ENCODE assay signal across 10 cellular contexts in the genomic region with DNA sequence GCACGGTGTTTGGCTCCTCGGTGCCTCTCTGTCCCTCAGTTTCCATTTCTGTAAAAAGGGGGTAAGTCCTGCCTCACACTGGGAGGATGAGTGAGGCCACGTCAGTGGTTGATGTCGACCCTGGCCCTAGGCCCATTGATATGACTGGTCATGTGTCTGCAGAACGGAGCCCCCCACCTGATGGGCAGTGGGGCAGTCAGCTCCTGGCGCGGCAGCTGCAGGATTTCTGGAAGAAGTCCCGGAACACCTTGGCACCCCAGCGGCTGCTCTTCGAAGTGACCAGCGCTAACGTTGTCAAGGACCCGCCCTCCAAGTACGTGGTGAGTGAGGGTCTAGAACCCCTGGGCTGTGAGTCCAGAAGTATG. TPM values are rescaled to one million over a fixed set of nuclear protein-coding genes. Genes with fewer than 3 reads are reported as not detected.
DNase-seq lines count a peak whose midpoint lies in the region; ATAC-seq lines count a peak whose summit lies in the region.
"Had no signal": no experiment of that assay in that cellular context is flagged by ENCODE, and none has a peak within 500 bp of the region (broad histone marks: within the 10 kb centered on the region; RNA-seq: fewer than 3 reads in every experiment).

No MANE protein-coding gene starts in this region.

- peaks cover 16% of the 10 kb centered on the region for H3K4me1 Mint-ChIP-seq in stimulated activated naive CD8-positive, alpha-beta T cell treated with anti-CD3 and anti-CD28 coated beads, Interleukin-15, Interleukin-2, amounts not matched to agents 100 ng/mL and 50 ng/mL, for 24 hours (ENCODE audit: low read depth)
- peaks cover 9 to 11% of the 10 kb centered on the region in 2 donors for H3K4me1 Mint-ChIP-seq in effector memory CD8-positive, alpha-beta T cell (ENCODE audit: low read depth in 2 of 2)

- H3K4me3 ChIP-seq in muscle layer of duodenum (ENCODE audit: low read depth in 1 of 2, low read length in 2 of 2) (peak overlapping the region; percentile 76 to 82), aorta (ENCODE audit: low read length in 2 of 2) (peak overlapping the region; percentile 62 to 75)

- DNase-seq in stimulated activated naive CD8-positive, alpha-beta T cell treated with anti-CD3 and anti-CD28 coated beads, Interleukin-15, Interleukin-2, amounts not matched to agents 100 U/mL and 50 U/mL, for 24 hours = no peak
- DNase-seq in effector memory CD8-positive, alpha-beta T cell = no peak
- peak; percentile 63 to 78 for DNase-seq in aorta
- DNase-seq in UCSD-AML1 (lab: John Stamatoyannopoulos, UW; ENCODE audit: unreplicated experiment) = no peak
- DNase-seq: DND-41, NCI-H1048 had no signal

- H3K27me3 ChIP-seq in muscle layer of duodenum (ENCODE audit: low read depth, low read length) (no peaks in the 10 kb centered on the region), aorta (ENCODE audit: control insufficient read depth in 1 of 2, insufficient read depth in 2 of 2, low read length in 1 of 2) (no peaks in the 10 kb centered on the region)

- H3K4me3 Mint-ChIP-seq in stimulated activated naive CD8-positive, alpha-beta T cell treated with anti-CD3 and anti-CD28 coated beads, Interleukin-15, Interleukin-2, amounts not matched to agents 100 ng/mL and 50 ng/mL, for 24 hours = peak overlapping the region; percentile 53
- H3K4me3 Mint-ChIP-seq in effector memory CD8-positive, alpha-beta T cell = peak overlapping the region; percentile 75 to 82

- intact Hi-C loops in aorta (cut with DNase I) = loop anchor here (2.0 to 10.0 kb wide), 5 partner anchors 18 to 1650 kb away; partner anchors contain the start of genes ACOT8 (in 1 of the 2), JPH2 (in 1 of the 2), SPATA25 (in 1 of the 2) and ZSWIM1 (in 1 of the 2)

- no peaks in the 10 kb centered on the region for H3K9me3 Mint-ChIP-seq in stimulated activated naive CD8-positive, alpha-beta T cell treated with anti-CD3 and anti-CD28 coated beads, Interleukin-15, Interleukin-2, amounts not matched to agents 100 ng/mL and 50 ng/mL, for 24 hours
- no peaks in the 10 kb centered on the region for H3K9me3 Mint-ChIP-seq in effector memory CD8-positive, alpha-beta T cell

- H3K36me3 Mint-ChIP-seq in stimulated activated naive CD8-positive, alpha-beta T cell treated with anti-CD3 and anti-CD28 coated beads, Interleukin-15, Interleukin-2, amounts not matched to agents 100 ng/mL and 50 ng/mL, for 24 hours (ENCODE audit: low read depth) = no peaks in the 10 kb centered on the region
- no peaks in the 10 kb centered on the region for H3K36me3 Mint-ChIP-seq in effector memory CD8-positive, alpha-beta T cell (ENCODE audit: insufficient read depth)

- ATAC-seq in stimulated activated naive CD8-positive, alpha-beta T cell treated with anti-CD3 and anti-CD28 coated beads, Interleukin-15, Interleukin-2, amounts not matched to agents 100 U/mL and 50 U/mL, for 24 hours = no peak
- no peak for ATAC-seq in effector memory CD8-positive, alpha-beta T cell (replicated peaks)
- no peak for ATAC-seq in aorta (ENCODE audit: low FRiP score)
- ATAC-seq in GM18907 (IDR thresholded peaks at IDR 0.05; ENCODE audit: unreplicated experiment) = no peak
- ATAC-seq in GM21515 (IDR thresholded peaks at IDR 0.05; ENCODE audit: unreplicated experiment) = no peak

- H3K4me1 ChIP-seq in muscle layer of duodenum (ENCODE audit: control insufficient read depth in 1 of 2, insufficient read depth in 2 of 2, low read length in 2 of 2) (peaks cover 13 to 33% of the 10 kb centered on the region in 2 donors), aorta (ENCODE audit: control insufficient read depth in 1 of 2, insufficient read depth in 2 of 2, low read length in 2 of 2) (peaks cover 0 to 1% of the 10 kb centered on the region in 2 donors)

- peaks cover 3% of the 10 kb centered on the region for H3K27me3 Mint-ChIP-seq in stimulated activated naive CD8-positive, alpha-beta T cell treated with anti-CD3 and anti-CD28 coated beads, Interleukin-15, Interleukin-2, amounts not matched to agents 100 ng/mL and 50 ng/mL, for 24 hours
- H3K27me3 Mint-ChIP-seq in effector memory CD8-positive, alpha-beta T cell = peaks cover 6% of the 10 kb centered on the region in 2 donors

- H3K27ac ChIP-seq in muscle layer of duodenum (ENCODE audit: low read length) (peak overlapping the region; percentile 68), aorta (ENCODE audit: low read depth in 1 of 2, low read length in 2 of 2) (peak overlapping the region in 1 of 2 donors; percentile 92)

- H3K27ac Mint-ChIP-seq in stimulated activated naive CD8-positive, alpha-beta T cell treated with anti-CD3 and anti-CD28 coated beads, Interleukin-15, Interleukin-2, amounts not matched to agents 100 ng/mL and 50 ng/mL, for 24 hours = no peak overlapping the region
- no peak overlapping the region for H3K27ac Mint-ChIP-seq in effector memory CD8-positive, alpha-beta T cell

- WGBS in aorta, 2 donors = 24 to 31% methylated on average over 14 of the region's 14 CpGs

- H3K36me3 ChIP-seq in muscle layer of duodenum (ENCODE audit: control insufficient read depth in 1 of 2, insufficient read depth in 2 of 2, low read length in 2 of 2) = peaks cover under 1 to 8% of the 10 kb centered on the region in 2 donors
- H3K36me3 ChIP-seq in aorta (ENCODE audit: control insufficient read depth in 1 of 2, insufficient read depth in 2 of 2, low read length in 1 of 2) = no peaks in the 10 kb centered on the region

- H3K9me3 ChIP-seq in muscle layer of duodenum (ENCODE audit: control insufficient read depth in 1 of 2, low read length in 2 of 2) (no peaks in the 10 kb centered on the region), aorta (ENCODE audit: control insufficient read depth, low read length) (no peaks in the 10 kb centered on the region)

RNA-seq across cellular contexts. Expression of gene SNX21, which starts 1.2 kb away (rescaled TPM):
- total RNA-seq in aorta = 10 to 100 TPM; 36.2 to 57.7 TPM
- polyA plus RNA-seq in aorta = 100 to 1,000 TPM in 1 of 2 donors, 10 to 100 TPM in 1; 14.9 to 117 TPM

RNA-seq across cellular contexts. Expression of gene TNNC2, which starts 7.7 kb away (rescaled TPM):
- total RNA-seq in aorta = not detected
- polyA plus RNA-seq in aorta = 10 to 100 TPM in 1 of 2 donors, 1 to 10 TPM in 1; 1.9 to 26.3 TPM

RNA-seq across cellular contexts. Expression of gene UBE2C, which starts 22.3 kb away (rescaled TPM):
- total RNA-seq in aorta = 1 to 10 TPM; 1.0 to 1.9 TPM
- polyA plus RNA-seq in aorta = 1 to 10 TPM in 1 of 2 donors, not detected in 1; 5.0 TPM

RNA-seq across cellular contexts. Expression of gene ACOT8, which starts 22.4 kb away (rescaled TPM):
- total RNA-seq in aorta = 10 to 100 TPM; 11.2 to 15.8 TPM
- 10 to 100 TPM; 24.3 to 32.5 TPM for polyA plus RNA-seq in aorta

RNA-seq across cellular contexts. Expression of gene ZSWIM3, which starts 22.6 kb away (rescaled TPM):
- total RNA-seq in aorta = 1 to 10 TPM; 2.5 to 4.5 TPM
- 1 to 10 TPM; 1.5 to 1.7 TPM for polyA plus RNA-seq in aorta

Comparison
In these comparisons a context has a peak if more than half of its experiments do, and no peak if none do; other contexts are left out.
1. DNase-seq: peak in aorta (2 of 2); none in stimulated activated naive CD8-positive, alpha-beta T cell treated with anti-CD3 and anti-CD28 coated beads, Interleukin-15, Interleukin-2, amounts not matched to agents 100 U/mL and 50 U/mL, for 24 hours (single experiment), effector memory CD8-positive, alpha-beta T cell (0 of 3) and UCSD-AML1 (single experiment).